Comparison of ENCODE assay signal across 8 cellular contexts in genomic region chr2:29921560-29921915, GRCh38. TPM values are rescaled to one million over a fixed set of nuclear protein-coding genes. Genes with fewer than 3 reads are reported as not detected.
DNase-seq lines count a peak whose midpoint lies in the region; ATAC-seq and TF ChIP-seq lines count a peak whose summit lies in the region.

TSS of gene ALK (minus strand) at chr2:29921586. CDS start at chr2:29920659, 927 bp downstream.

- no peak within 1 kb of the TSS for H4K8ac ChIP-seq in mesenchymal stem cell (ENCODE audit: low read length)

- H3K36me3 Mint-ChIP-seq in activated CD8-positive, alpha-beta memory T cell treated with anti-CD3 and anti-CD28 coated beads, Interleukin-2, amount 10 ng/mL, durations not matched to agents 7 days and 5 days: no peaks in the 10 kb centered on the region
- no peaks in the 10 kb centered on the region for H3K36me3 Mint-ChIP-seq in endothelial cell (ENCODE audit: low read depth, unreplicated experiment)

- peaks cover 20% of the 10 kb centered on the region for H3K4me1 ChIP-seq in mesenchymal stem cell (ENCODE audit: control insufficient read depth, insufficient read depth, low read depth, low read length)

- no peak within 1 kb of the TSS for H3K4me3 Mint-ChIP-seq in activated CD8-positive, alpha-beta memory T cell treated with anti-CD3 and anti-CD28 coated beads, Interleukin-2, amount 10 ng/mL, durations not matched to agents 7 days and 5 days
- peak within 1 kb of the TSS; percentile 65 for H3K4me3 Mint-ChIP-seq in endothelial cell (ENCODE audit: unreplicated experiment)

- H3K14ac ChIP-seq in mesenchymal stem cell (ENCODE audit: low read length in 2 of 2): no peak within 1 kb of the TSS

- no peak within 1 kb of the TSS for H2AK5ac ChIP-seq in mesenchymal stem cell (ENCODE audit: low read length, severe bottlenecking)

- WGBS in mesenchymal stem cell: 0% methylated on average over 26 of the region's 27 CpGs

- no peak within 1 kb of the TSS for H2BK15ac ChIP-seq in mesenchymal stem cell (ENCODE audit: low read depth, poor library complexity, severe bottlenecking)

- H3K27me3 Mint-ChIP-seq in activated CD8-positive, alpha-beta memory T cell treated with anti-CD3 and anti-CD28 coated beads, Interleukin-2, amount 10 ng/mL, durations not matched to agents 7 days and 5 days: peaks cover 48% of the 10 kb centered on the region
- peaks cover 7% of the 10 kb centered on the region for H3K27me3 Mint-ChIP-seq in endothelial cell (ENCODE audit: unreplicated experiment)

- H2BK5ac ChIP-seq in mesenchymal stem cell (ENCODE audit: low read depth, low read length, poor library complexity, severe bottlenecking): no peak within 1 kb of the TSS

- H4K91ac ChIP-seq in mesenchymal stem cell (ENCODE audit: low read length): no peak within 1 kb of the TSS

- no peak within 1 kb of the TSS for H3K18ac ChIP-seq in mesenchymal stem cell (ENCODE audit: low read depth in 1 of 2, low read length in 2 of 2)

- CTCF ChIA-PET in AG04449 (lab: Yijun Ruan, JAX): interaction anchor here (1.5 to 7.5 kb wide), 8 partner anchors 11 to 708 kb away, joined by 4 to 61 read pairs (median 24); no protein-coding TSS in a partner anchor
- CTCF ChIA-PET in activated CD8-positive, alpha-beta memory T cell treated with anti-CD3 and anti-CD28 coated beads, Interleukin-2, amount 10 ng/mL, durations not matched to agents 7 days and 5 days (lab: Charles Lee): interaction anchor here (4.5 kb wide), 1 partner anchor 151 kb away, joined by 33 read pairs; no protein-coding TSS in a partner anchor

- H3K9me3 Mint-ChIP-seq in activated CD8-positive, alpha-beta memory T cell treated with anti-CD3 and anti-CD28 coated beads, Interleukin-2, amount 10 ng/mL, durations not matched to agents 7 days and 5 days (ENCODE audit: low read depth): no peaks in the 10 kb centered on the region
- H3K9me3 Mint-ChIP-seq in endothelial cell (ENCODE audit: unreplicated experiment): no peaks in the 10 kb centered on the region

- peaks cover 42 to 56% of the 10 kb centered on the region in 2 experiments for H3K27me3 ChIP-seq in mesenchymal stem cell (ENCODE audit: control insufficient read depth in 1 of 2, insufficient read depth in 1 of 2, low read length in 2 of 2)

- no peaks in the 10 kb centered on the region for H3K9me3 ChIP-seq in mesenchymal stem cell (ENCODE audit: control insufficient read depth, low read length)

- H3K23ac ChIP-seq in mesenchymal stem cell (ENCODE audit: low read length in 2 of 2): no peak within 1 kb of the TSS

- no peak within 1 kb of the TSS for H2AFZ ChIP-seq in mesenchymal stem cell (ENCODE audit: low read depth, low read length)

- no peaks in the 10 kb centered on the region for H3K36me3 ChIP-seq in mesenchymal stem cell (ENCODE audit: control insufficient read depth in 1 of 2, insufficient read depth in 2 of 2, low read depth in 1 of 2, low read length in 2 of 2)

- peak; percentile 83 for ATAC-seq in activated CD8-positive, alpha-beta memory T cell treated with anti-CD3 and anti-CD28 coated beads, Interleukin-2, amount 10 ng/mL, durations not matched to agents 7 days and 5 days

- POLR2A ChIA-PET in AG04449 (lab: Yijun Ruan, JAX): no interaction called here

- H2BK120ac ChIP-seq in mesenchymal stem cell (ENCODE audit: low read depth, low read length): no peak within 1 kb of the TSS

- H2BK12ac ChIP-seq in mesenchymal stem cell (ENCODE audit: low read length in 2 of 2): no peak within 1 kb of the TSS

- H3K27ac ChIP-seq in mesenchymal stem cell (ENCODE audit: low read length, poor library complexity, severe bottlenecking): no peak within 1 kb of the TSS

- no peak within 1 kb of the TSS for H3K4ac ChIP-seq in mesenchymal stem cell (ENCODE audit: low read depth in 1 of 2, low read length in 2 of 2)

- DNase-seq in AG04449 (ENCODE audit: low read depth, low spot score) (peak; percentile 7), HCEC 1CT (peak; percentile 83), NCI-H510A treated with DMSO at 0.1 percent for 48 hours (lab: John Stamatoyannopoulos, UW) (peak; percentile 83), endothelial cell (ENCODE audit: low spot score) (peak; percentile 95), mesenchymal stem cell (peak; percentile 48), LoVo (ENCODE audit: low spot score) (no peak)
- DNase-seq in activated CD8-positive, alpha-beta memory T cell treated with anti-CD3 and anti-CD28 coated beads, Interleukin-2, amount 10 ng/mL, durations not matched to agents 7 days and 5 days: peak; percentile 74
- DNase-seq in stimulated activated CD8-positive, alpha-beta memory T cell treated with anti-CD3 and anti-CD28 coated beads, Interleukin-15, amount 100 ng/mL, for 4 hours (ENCODE audit: low read depth in 2 of 2): peak; percentile 11 to 13

- H3K9ac ChIP-seq in mesenchymal stem cell (ENCODE audit: low read length): peak within 1 kb of the TSS; percentile 30

- peak within 1 kb of the TSS; percentile 72 for H3K4me2 ChIP-seq in mesenchymal stem cell (ENCODE audit: low read length, poor library complexity, severe bottlenecking)

- no peak within 1 kb of the TSS for H3K27ac Mint-ChIP-seq in activated CD8-positive, alpha-beta memory T cell treated with anti-CD3 and anti-CD28 coated beads, Interleukin-2, amount 10 ng/mL, durations not matched to agents 7 days and 5 days
- no peak within 1 kb of the TSS for H3K27ac Mint-ChIP-seq in endothelial cell (ENCODE audit: unreplicated experiment)

- TF ChIP-seq CTCF in AG04449 (IDR thresholded peaks at IDR 0.05; ENCODE audit: insufficient read depth, low read length, missing control alignments) (no peak), endothelial cell (IDR thresholded peaks at IDR 0.05; ENCODE audit: unreplicated experiment) (no peak)

- H3K4me3 ChIP-seq in AG04449 (ENCODE audit: low read depth, low read length): peak within 1 kb of the TSS; percentile 29
- H3K4me3 ChIP-seq in mesenchymal stem cell (ENCODE audit: insufficient read depth in 1 of 2, low read depth in 1 of 2, low read length in 2 of 2): peak within 1 kb of the TSS; percentile 25 to 85

- H3K4me1 Mint-ChIP-seq in activated CD8-positive, alpha-beta memory T cell treated with anti-CD3 and anti-CD28 coated beads, Interleukin-2, amount 10 ng/mL, durations not matched to agents 7 days and 5 days: peaks cover 3% of the 10 kb centered on the region
- peaks cover 11% of the 10 kb centered on the region for H3K4me1 Mint-ChIP-seq in endothelial cell (ENCODE audit: unreplicated experiment)

- no peaks in the 10 kb centered on the region for H3K79me1 ChIP-seq in mesenchymal stem cell (replicated peaks; ENCODE audit: low read length, poor library complexity, severe bottlenecking)

RNA-seq across cellular contexts. Expression of gene ALK, which starts in this region (rescaled TPM):
- not detected for total RNA-seq in activated CD8-positive, alpha-beta memory T cell treated with anti-CD3 and anti-CD28 coated beads, Interleukin-2, amount 10 ng/mL, durations not matched to agents 7 days and 5 days
- 0.05 TPM for total RNA-seq in endothelial cell (ENCODE audit: unreplicated experiment)
- polyA plus RNA-seq in mesenchymal stem cell (2013, experiment 1 of 2): not detected
- not detected for polyA plus RNA-seq in mesenchymal stem cell (2013, experiment 2 of 2)

Comparison
In these comparisons a context has a peak if more than half of its experiments do, and no peak if none do; other contexts are left out.
1. Peak in DNase-seq and ATAC-seq in activated CD8-positive, alpha-beta memory T cell treated with anti-CD3 and anti-CD28 coated beads, Interleukin-2, amount 10 ng/mL, durations not matched to agents 7 days and 5 days; RNA of the gene not detected or under 1 TPM.
2. Peak in DNase-seq in endothelial cell; RNA of the gene not detected or under 1 TPM.